19 cellular contexts compared by ENCODE assay signal in genomic region chr17:9383828-9384227, GRCh38.
"Had no signal": no experiment of that assay in that cellular context is flagged by ENCODE, and none has a peak within 500 bp of the region (broad histone marks: within the 10 kb centered on the region; RNA-seq: fewer than 3 reads in every experiment).

No MANE protein-coding gene starts in this region.

- H3K27me3 ChIP-seq: foreskin keratinocyte, hepatocyte, right lobe of liver, tibial artery, upper lobe of left lung, vagina had no signal

- H3K36me3 ChIP-seq: right lobe of liver, tibial artery, upper lobe of left lung, vagina had no signal

- ATAC-seq: foreskin keratinocyte; left colon; left ventricle myocardium superior; psoas muscle; right lobe of liver; stimulated activated effector memory CD8-positive, alpha-beta T cell treated with anti-CD3 and anti-CD28 coated beads, Interleukin-12 subunit alpha, Interleukin-12 subunit beta, amount 100 ng/mL, for 72 hours had no signal

- H3K4me3 ChIP-seq: hepatocyte, lung, psoas muscle, right lobe of liver, tibial artery, upper lobe of left lung, vagina had no signal

- H3K27ac ChIP-seq: foreskin keratinocyte, hepatocyte, psoas muscle, right lobe of liver, tibial artery, upper lobe of left lung, vagina had no signal

- DNase-seq: dermis blood vessel endothelial cell; foreskin keratinocyte; head of caudate nucleus; left colon; left ventricle myocardium superior; mesenchymal stem cell; naive B cell; nephron progenitor cell; psoas muscle; retina; right lobe of liver; stimulated activated CD4-positive, alpha-beta T cell treated with anti-CD3 and anti-CD28 coated beads, Interleukin-4, amount 100 ng/mL, for 1 hour; stimulated activated CD8-positive, alpha-beta memory T cell treated with anti-CD3 and anti-CD28 coated beads, Interleukin-4, amount 100 ng/mL, for 48 hours; tibial artery; upper lobe of left lung had no signal

- H3K4me1 ChIP-seq: tibial artery, upper lobe of left lung, vagina had no signal

- H3K9me3 ChIP-seq: psoas muscle, right lobe of liver, tibial artery, upper lobe of left lung, vagina had no signal
